ENCODE assay signal across 1 cellular context in genomic region chr1:75396258-75396657, GRCh38.
TF ChIP-seq lines count a peak whose summit lies in the region.

No MANE protein-coding gene starts in this region.

TF ChIP-seq in SK-N-SH, 30 proteins besides CTCF, POLR2A, EP300 and RAD21 (continued from another document):
- TF ChIP-seq PBX3 (IDR thresholded peaks at IDR 0.05): no peak
- TF ChIP-seq, protein P1, sequence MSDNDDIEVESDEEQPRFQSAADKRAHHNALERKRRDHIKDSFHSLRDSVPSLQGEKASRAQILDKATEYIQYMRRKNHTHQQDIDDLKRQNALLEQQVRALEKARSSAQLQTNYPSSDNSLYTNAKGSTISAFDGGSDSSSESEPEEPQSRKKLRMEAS (IDR thresholded peaks at IDR 0.05; ENCODE audit: low read depth): no peak
- no peak for TF ChIP-seq SMC3 (IDR thresholded peaks at IDR 0.05; ENCODE audit: low read depth, low read length)
- TF ChIP-seq GATA2 (CRISPR knock-in tag; IDR thresholded peaks at IDR 0.05): no peak
- no peak for TF ChIP-seq TAF1 (IDR thresholded peaks at IDR 0.05; ENCODE audit: borderline replicate concordance, low read depth, low read length)
- no peak for TF ChIP-seq GABPA (IDR thresholded peaks at IDR 0.05; ENCODE audit: low read depth)
- TF ChIP-seq MXI1 (IDR thresholded peaks at IDR 0.05; ENCODE audit: low read depth, low read length): no peak
